10 cellular contexts compared by ENCODE assay signal in genomic region chr7:158655931-158656441, GRCh38. TPM values are rescaled to one million over a fixed set of nuclear protein-coding genes. Genes with fewer than 3 reads are reported as not detected.
DNase-seq lines count a peak whose midpoint lies in the region; ATAC-seq and TF ChIP-seq lines count a peak whose summit lies in the region.
"Had no signal": no experiment of that assay in that cellular context is flagged by ENCODE, and none has a peak within 500 bp of the region (broad histone marks: within the 10 kb centered on the region; RNA-seq: fewer than 3 reads in every experiment).

No MANE protein-coding gene starts in this region.

- H3K9me3 ChIP-seq in psoas muscle (no peaks in the 10 kb centered on the region), BE2C (no peaks in the 10 kb centered on the region)

- H3K4me1 ChIP-seq in psoas muscle, result no peaks in the 10 kb centered on the region
- H3K4me1 ChIP-seq in BE2C, result peaks cover 3% of the 10 kb centered on the region

- TF ChIP-seq CTCF in GM10248 (IDR thresholded peaks at IDR 0.05; ENCODE audit: control extremely low read depth, extremely low read depth, low read depth, missing control alignments) (no peak), psoas muscle (IDR thresholded peaks at IDR 0.05) (no peak), BE2C (IDR thresholded peaks at IDR 0.05; ENCODE audit: low read depth, low read length) (no peak)

- no peak overlapping the region for H3K27ac ChIP-seq in psoas muscle

- H3K36me3 ChIP-seq in psoas muscle (ENCODE audit: insufficient read depth in 1 of 2, low read depth in 1 of 2) (peaks cover 0 to 32% of the 10 kb centered on the region in 2 donors), BE2C (peaks cover 49% of the 10 kb centered on the region)

- intact Hi-C loops in psoas muscle (cut with DNase I), result no loop called here

- WGBS in psoas muscle, 3 donors, result 85 to 96% (median 89%) methylated on average over 7 of the region's 7 CpGs

- DNase-seq in GM10248 (ENCODE audit: extremely low spot score), result peak; percentile 85
- peak; percentile 66 to 74 for DNase-seq in activated naive CD4-positive, alpha-beta T cell treated with anti-CD3 and anti-CD28 coated beads, Interleukin-2, amount 50 U/mL, for 72 hours (ENCODE audit: low spot score in 2 of 2)
- DNase-seq in psoas muscle, result no peak
- DNase-seq in dedifferentiated amniotic fluid mesenchymal stem cell (ENCODE audit: extremely low spot score), result no peak
- no peak for DNase-seq in NCI-H2171 treated with DMSO at 0.1 percent for 48 hours (lab: John Stamatoyannopoulos, UW)
- DNase-seq in BE2C, result no peak
- DNase-seq: DND-41, NCI-H2081 treated with DMSO at 0.1 percent for 48 hours had no signal

- peaks cover 19 to 38% of the 10 kb centered on the region in 2 donors for H3K36me3 Mint-ChIP-seq in activated naive CD4-positive, alpha-beta T cell treated with anti-CD3 and anti-CD28 coated beads, Interleukin-2, amount 50 U/mL, for 72 hours

- H3K27me3 ChIP-seq in psoas muscle (ENCODE audit: insufficient read depth in 3 of 3, low read length in 2 of 3), result no peaks in the 10 kb centered on the region
- H3K27me3 ChIP-seq in BE2C, result no peaks in the 10 kb centered on the region

- H3K27ac Mint-ChIP-seq in activated naive CD4-positive, alpha-beta T cell treated with anti-CD3 and anti-CD28 coated beads, Interleukin-2, amount 50 U/mL, for 72 hours, result peak overlapping the region; percentile 89 to 95

- POLR2A ChIA-PET in GM10248 (lab: Yijun Ruan, JAX), result no interaction called here

- H3K4me3 ChIP-seq in psoas muscle (no peak overlapping the region), BE2C (ENCODE audit: low read depth, low read length) (no peak overlapping the region)

- no peaks in the 10 kb centered on the region for H3K9me3 Mint-ChIP-seq in activated naive CD4-positive, alpha-beta T cell treated with anti-CD3 and anti-CD28 coated beads, Interleukin-2, amount 50 U/mL, for 72 hours

- ATAC-seq in GM19455 (IDR thresholded peaks at IDR 0.05; ENCODE audit: unreplicated experiment) (peak; percentile 98), HG03175 (IDR thresholded peaks at IDR 0.05; ENCODE audit: unreplicated experiment) (peak; percentile 95), psoas muscle (no peak)
- ATAC-seq in activated naive CD4-positive, alpha-beta T cell treated with anti-CD3 and anti-CD28 coated beads, Interleukin-2, amount 50 U/mL, for 72 hours, result peak; percentile 93 to 94

- CTCF ChIA-PET in GM10248 (lab: Yijun Ruan, JAX), result interaction anchor here (1.6 to 1.9 kb wide), 2 partner anchors 9 to 40 kb away, joined by 5 to 10 read pairs; no protein-coding TSS in a partner anchor

RNA-seq across cellular contexts. Expression of gene NCAPG2, which starts 48.6 kb away (rescaled TPM):
- total RNA-seq in activated naive CD4-positive, alpha-beta T cell treated with anti-CD3 and anti-CD28 coated beads, Interleukin-2, amount 50 U/mL, for 72 hours, result 100 to 1,000 TPM; 129 to 205 TPM
- total RNA-seq in psoas muscle, result 1 to 10 TPM; 2.2 to 3.8 (median 3.2) TPM
- polyA plus RNA-seq in psoas muscle, result 1 to 10 TPM; 1.9 to 3.3 (median 1.9) TPM
- 15.3 TPM for polyA plus RNA-seq in BE2C (2012; ENCODE audit: insufficient read depth, insufficient read length, low read depth)

Comparison
In these comparisons a context has a peak if more than half of its experiments do, and no peak if none do; other contexts are left out.
1. DNase-seq: peak in GM10248 (single experiment) and activated naive CD4-positive, alpha-beta T cell treated with anti-CD3 and anti-CD28 coated beads, Interleukin-2, amount 50 U/mL, for 72 hours (2 of 2); none in psoas muscle (0 of 2), dedifferentiated amniotic fluid mesenchymal stem cell (single experiment), NCI-H2171 treated with DMSO at 0.1 percent for 48 hours (single experiment) and BE2C (single experiment).
2. ATAC-seq: peak in GM19455 (single experiment), HG03175 (single experiment) and activated naive CD4-positive, alpha-beta T cell treated with anti-CD3 and anti-CD28 coated beads, Interleukin-2, amount 50 U/mL, for 72 hours (2 of 2); none in psoas muscle (0 of 4).
3. RNA of gene NCAPG2, which starts 48.6 kb away (total RNA-seq): 129 to 205 TPM in activated naive CD4-positive, alpha-beta T cell treated with anti-CD3 and anti-CD28 coated beads, Interleukin-2, amount 50 U/mL, for 72 hours; 2.2 to 3.8 TPM in psoas muscle; every median in the first group is over 10 times any median in the second.